In the genomic region with DNA sequence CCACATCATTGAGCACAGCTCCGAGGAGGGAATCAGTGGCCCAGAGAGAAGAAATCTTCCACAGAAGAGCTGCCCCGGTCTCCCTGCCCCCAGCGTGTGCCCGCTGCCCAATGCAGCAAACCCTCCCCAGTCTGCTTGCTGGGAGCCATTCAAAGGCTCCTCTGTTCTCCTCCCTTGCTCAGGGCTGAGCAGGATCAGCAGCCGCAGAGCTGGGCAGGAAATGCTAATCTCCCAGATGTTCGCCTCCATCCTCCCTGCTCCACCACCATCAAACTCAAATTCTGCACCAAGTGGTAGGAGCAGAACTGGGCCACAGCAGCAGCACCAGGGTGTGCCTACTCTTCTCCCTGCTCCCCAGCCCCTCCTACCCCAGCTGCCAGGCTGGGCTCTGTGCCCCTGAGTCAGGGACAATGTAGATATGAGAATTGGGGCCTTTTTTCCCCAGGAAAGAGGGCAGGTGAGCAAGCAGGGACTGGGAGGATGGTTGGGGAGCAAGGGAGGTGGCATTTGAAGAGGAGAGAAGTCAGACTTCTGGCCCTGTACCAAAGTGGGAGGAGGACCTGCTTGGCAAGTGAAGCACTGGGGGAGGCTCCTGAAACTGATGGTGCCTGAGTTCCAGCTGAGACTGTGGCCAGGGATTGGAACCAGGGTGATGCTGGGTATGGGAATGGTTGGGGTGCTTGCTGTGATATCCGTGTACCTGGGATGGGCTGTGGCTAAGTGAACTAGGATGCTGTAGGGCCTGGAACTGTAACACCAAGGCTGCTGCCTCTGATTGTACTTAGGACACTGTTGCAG, we compare ENCODE assay signal across 11 cellular contexts. TPM values are rescaled to one million over a fixed set of nuclear protein-coding genes. Genes with fewer than 3 reads are reported as not detected.
A peak's percentile ranks its signal among the peaks of the same experiment; 100 is the strongest.
DNase-seq lines count a peak whose midpoint lies in the region; ATAC-seq and TF ChIP-seq lines count a peak whose summit lies in the region.
"Had no signal": no experiment of that assay in that cellular context is flagged by ENCODE, and none has a peak within 500 bp of the region (broad histone marks: within the 10 kb centered on the region; RNA-seq: fewer than 3 reads in every experiment).

No MANE protein-coding gene starts in this region.

- intact Hi-C loops in sigmoid colon (cut with DNase I): loop anchor here (1.0 to 5.0 kb wide), 4 partner anchors 42 to 187 kb away; a partner anchor contains a TSS

- peak; percentile 59 for DNase-seq in DMS 273 (lab: John Stamatoyannopoulos, UW; ENCODE audit: unreplicated experiment)
- no peak for DNase-seq in DMS 273 treated with DMSO at 0.1 percent for 48 hours (lab: John Stamatoyannopoulos, UW)
- DNase-seq in WTC11 (ENCODE audit: low spot score): no peak
- DNase-seq in inferior parietal cortex (ENCODE audit: extremely low spot score): peak; percentile 67
- DNase-seq in sigmoid colon: no peak
- DNase-seq in amniotic stem cell (lab: John Stamatoyannopoulos, UW): no peak
- DNase-seq in activated T-cell treated with anti-CD3 and anti-CD28 coated beads, Interleukin-2, amount 50 U/mL, for 4 hours: no peak
- no peak for DNase-seq in NK-92 (lab: John Stamatoyannopoulos, UW; ENCODE audit: unreplicated experiment)
- DNase-seq: activated naive CD4-positive, alpha-beta T cell treated with Interleukin-2 at 50 U/mL for 16 hours; pancreas had no signal

- CTCF ChIA-PET in WTC11 (lab: Charles Lee): interaction anchor here (0.5 to 10.0 kb wide), 35 partner anchors 9 to 881 kb away, joined by 3 to 406 read pairs (median 18); a partner anchor contains a TSS

- 39 to 78% methylated on average over 7 of the region's 7 CpGs for WGBS in sigmoid colon, 2 donors

- no peak overlapping the region for H3K4me3 ChIP-seq in sigmoid colon
- H3K4me3 ChIP-seq: pancreas, upper lobe of right lung had no signal

- peaks cover 6% of the 10 kb centered on the region; the same call in 1 of the 2 replicates for H3K27me3 Mint-ChIP-seq in WTC11 (ENCODE audit: low read depth)
- peaks cover 79% of the 10 kb centered on the region for H3K27me3 Mint-ChIP-seq in activated T-cell treated with anti-CD3 and anti-CD28 coated beads, Interleukin-2, amount 50 U/mL, for 4 hours (ENCODE audit: low read depth)

- no peak overlapping the region; the same call in 1 of the 2 replicates for H3K27ac Mint-ChIP-seq in WTC11

- TF ChIP-seq POLR2A in sigmoid colon (IDR thresholded peaks at IDR 0.05): no peak

- peaks cover 54% of the 10 kb centered on the region for H3K4me1 Mint-ChIP-seq in WTC11
- H3K4me1 Mint-ChIP-seq in activated T-cell treated with anti-CD3 and anti-CD28 coated beads, Interleukin-2, amount 50 U/mL, for 4 hours (ENCODE audit: low read depth): peaks cover 31% of the 10 kb centered on the region

- H3K9me3 ChIP-seq in sigmoid colon: no peaks in the 10 kb centered on the region
- H3K9me3 ChIP-seq: pancreas, upper lobe of right lung had no signal

- H3K36me3 ChIP-seq in sigmoid colon: no peaks in the 10 kb centered on the region
- H3K36me3 ChIP-seq: pancreas, upper lobe of right lung had no signal

- no peaks in the 10 kb centered on the region for H3K9me3 Mint-ChIP-seq in WTC11
- no peaks in the 10 kb centered on the region for H3K9me3 Mint-ChIP-seq in activated T-cell treated with anti-CD3 and anti-CD28 coated beads, Interleukin-2, amount 50 U/mL, for 4 hours

- TF ChIP-seq EP300 in sigmoid colon (IDR thresholded peaks at IDR 0.05): no peak

- POLR2A ChIA-PET in WTC11 (lab: Charles Lee): interaction anchor here (1.3 to 7.1 kb wide), 11 partner anchors 22 to 229 kb away, joined by 3 to 66 read pairs (median 12); a partner anchor contains a TSS

- H3K27ac ChIP-seq in sigmoid colon: peak overlapping the region; percentile 61 to 76 (median 65)

- peaks cover 5% of the 10 kb centered on the region; the same call in 1 of the 2 replicates for H3K36me3 Mint-ChIP-seq in WTC11
- no peaks in the 10 kb centered on the region for H3K36me3 Mint-ChIP-seq in activated T-cell treated with anti-CD3 and anti-CD28 coated beads, Interleukin-2, amount 50 U/mL, for 4 hours (ENCODE audit: insufficient read depth)

- peaks cover 0 to 43% (median 38%) of the 10 kb centered on the region in 4 donors for H3K4me1 ChIP-seq in sigmoid colon

- H3K4me3 Mint-ChIP-seq in WTC11: peak overlapping the region; percentile 5; the same call in 1 of the 2 replicates
- H3K4me3 Mint-ChIP-seq in activated T-cell treated with anti-CD3 and anti-CD28 coated beads, Interleukin-2, amount 50 U/mL, for 4 hours: no peak overlapping the region

- H3K27me3 ChIP-seq in sigmoid colon: peaks cover 37 to 85% (median 56%) of the 10 kb centered on the region in 3 donors

- ATAC-seq in WTC11: no peak
- ATAC-seq in activated T-cell treated with anti-CD3 and anti-CD28 coated beads, Interleukin-2, amount 50 U/mL, for 4 hours: no peak

- TF ChIP-seq CTCF in WTC11 (IDR thresholded peaks at IDR 0.05): no peak
- TF ChIP-seq CTCF in sigmoid colon (IDR thresholded peaks at IDR 0.05): no peak

TF ChIP-seq in WTC11, 78 proteins besides CTCF, POLR2A, EP300 and RAD21:
- TF ChIP-seq ZNF232 (CRISPR knock-in tag; IDR thresholded peaks at IDR 0.05): 0 out of 2 replicates have a peak, but pooled peaks have one; percentile 32
- TF ChIP-seq NFYB (CRISPR knock-in tag; conservative IDR thresholded peaks at IDR 0.05; ENCODE audit: low read depth): no peak

RNA-seq across cellular contexts. Expression of a gene that starts 1.9 kb away (rescaled TPM):
- 105 to 108 TPM (median 108 TPM) in 3 replicates for total RNA-seq in WTC11 (2021)
- total RNA-seq in sigmoid colon: 10 to 100 TPM in 3 of 4 donors, 1 to 10 TPM in 1; 8.6 to 19.4 (median 13.4) TPM
- polyA plus RNA-seq in sigmoid colon: 10 to 100 TPM in 2 of 3 donors, 1 to 10 TPM in 1; 9.0 to 47.2 (median 11.8) TPM
- under 1 TPM; 0.05 to 0.24 (median 0.14) TPM for total RNA-seq in activated T-cell treated with anti-CD3 and anti-CD28 coated beads, Interleukin-2, amount 50 U/mL, for 4 hours

RNA-seq across cellular contexts. Expression of a gene that starts 43.5 kb away (rescaled TPM):
- total RNA-seq in WTC11 (2021): 79.3 to 83.8 TPM (median 81.5 TPM) in 3 replicates
- total RNA-seq in sigmoid colon: 10 to 100 TPM; 47.7 to 88.3 (median 69.1) TPM
- 10 to 100 TPM; 34.2 to 52.6 (median 41.2) TPM for polyA plus RNA-seq in sigmoid colon
- total RNA-seq in activated T-cell treated with anti-CD3 and anti-CD28 coated beads, Interleukin-2, amount 50 U/mL, for 4 hours: 10 to 100 TPM; 40.3 to 59.8 (median 49.8) TPM

Comparison
In these comparisons a context has a peak if more than half of its experiments do, and no peak if none do; other contexts are left out.
1. DNase-seq: peak in DMS 273 (single experiment) and inferior parietal cortex (single experiment); none in DMS 273 treated with DMSO at 0.1 percent for 48 hours (single experiment), WTC11 (single experiment), sigmoid colon (single experiment), amniotic stem cell (single experiment), activated T-cell treated with anti-CD3 and anti-CD28 coated beads, Interleukin-2, amount 50 U/mL, for 4 hours (single experiment) and NK-92 (single experiment).
2. RNA of a gene that starts 1.9 kb away (total RNA-seq): 105 to 108 TPM in WTC11 and 8.6 to 19.4 TPM in sigmoid colon; 0.05 to 0.24 TPM in activated T-cell treated with anti-CD3 and anti-CD28 coated beads, Interleukin-2, amount 50 U/mL, for 4 hours; every median in the first group is over 4 times any median in the second.